Comparison of ENCODE assay signal across 8 cellular contexts in the genomic region with DNA sequence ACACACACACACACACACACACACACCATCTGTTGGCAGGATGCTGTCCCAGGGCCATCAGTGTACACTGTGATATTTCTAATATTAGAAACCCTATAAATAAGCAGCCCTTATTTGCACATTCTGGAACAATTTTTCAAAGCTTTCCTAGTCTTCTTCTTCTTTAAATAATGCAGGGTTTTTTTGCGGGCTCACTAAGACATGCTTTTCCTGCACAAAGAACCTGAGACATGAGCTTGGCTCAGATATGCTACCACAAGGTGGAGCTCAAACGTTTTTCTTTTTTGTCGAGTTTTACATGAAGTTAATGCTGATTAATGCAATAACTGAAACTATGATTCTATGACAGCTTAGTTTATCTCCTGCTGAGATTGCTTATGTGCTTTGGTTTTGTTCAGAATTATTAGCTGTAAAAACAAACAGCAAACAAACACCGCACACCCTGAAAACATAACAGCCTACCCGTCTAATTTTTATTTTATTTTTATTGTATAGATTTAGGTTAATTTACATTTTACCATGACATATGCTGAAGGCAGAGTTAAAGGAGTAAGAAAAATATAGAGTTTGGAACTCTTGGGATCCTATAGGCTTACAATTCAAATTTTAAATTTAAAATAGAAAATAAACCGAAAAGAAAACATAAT.
DNase-seq lines count a peak whose midpoint lies in the region; ATAC-seq, FAIRE-seq and TF ChIP-seq lines count a peak whose summit lies in the region.

No MANE protein-coding gene starts in this region.

- intact Hi-C loops in Calu3 (cut with micrococcal nuclease; ENCODE audit: unreplicated experiment) = loop anchor here (1.0 to 5.0 kb wide), 3 partner anchors 165 to 323 kb away; no protein-coding TSS in a partner anchor

- H3K4me1 Mint-ChIP-seq in Calu3 (ENCODE audit: low read depth, unreplicated experiment) (peaks cover 23% of the 10 kb centered on the region), T-cell (no peaks in the 10 kb centered on the region)

- ATAC-seq in T-cell (replicated peaks in 1 of 4) (no peak), GM19035 (IDR thresholded peaks at IDR 0.05; ENCODE audit: unreplicated experiment) (no peak)

- CTCF ChIA-PET in Calu3 (lab: Charles Lee) = interaction anchor here (0.6 to 2.5 kb wide), 11 partner anchors 11 to 490 kb away, joined by 3 to 9 read pairs (median 5); no protein-coding TSS in a partner anchor
- CTCF ChIA-PET in T-cell (lab: Charles Lee) = interaction anchor here in 1 of 2 donors (1.0 kb wide), 1 partner anchor 166 kb away, joined by 5 read pairs; no protein-coding TSS in a partner anchor

- H3K4me3 Mint-ChIP-seq in Calu3 (ENCODE audit: low read depth, unreplicated experiment) (no peak overlapping the region), T-cell (no peak overlapping the region)

- H3K36me3 Mint-ChIP-seq in Calu3 (ENCODE audit: insufficient read depth, unreplicated experiment) (no peaks in the 10 kb centered on the region), T-cell (no peaks in the 10 kb centered on the region)

- H3K27me3 Mint-ChIP-seq in Calu3 (ENCODE audit: unreplicated experiment) = no peaks in the 10 kb centered on the region
- H3K27me3 Mint-ChIP-seq in T-cell = no peaks in the 10 kb centered on the region

- H3K9me3 Mint-ChIP-seq in Calu3 (ENCODE audit: low read depth, unreplicated experiment) = no peaks in the 10 kb centered on the region
- H3K9me3 Mint-ChIP-seq in T-cell = no peaks in the 10 kb centered on the region

- no peak overlapping the region for H3K27ac Mint-ChIP-seq in Calu3 (ENCODE audit: unreplicated experiment)
- no peak overlapping the region for H3K27ac Mint-ChIP-seq in T-cell

- peak; percentile 45 for DNase-seq in Calu3
- DNase-seq in GM19239 (ENCODE audit: insufficient read length, low spot score) = no peak
- peak; percentile 66 for DNase-seq in NCI-H748 (lab: John Stamatoyannopoulos, UW; ENCODE audit: unreplicated experiment)
- DNase-seq in dedifferentiated amniotic fluid mesenchymal stem cell (ENCODE audit: extremely low spot score) = peak; percentile 81
- DNase-seq in lung microvascular endothelial cell (ENCODE audit: low read depth in 2 of 2) = peak; percentile 70 to 74
- no peak for DNase-seq in T-cell
- DNase-seq in NCI-H187 treated with DMSO at 0.1 percent for 48 hours (lab: John Stamatoyannopoulos, UW) = no peak

- FAIRE-seq in GM19239 (lab: Jason Lieb, UNC) = peak; percentile 62

- TF ChIP-seq CTCF in Calu3 (IDR thresholded peaks at IDR 0.05; ENCODE audit: unreplicated experiment) = no peak

- BruUV-seq in Calu3 (replicated peaks; lab: Mats Ljungman, UMichigan) = no TSS peak

- POLR2A ChIA-PET in T-cell (lab: Charles Lee) = no interaction called here

Comparison
In these comparisons a context has a peak if more than half of its experiments do, and no peak if none do; other contexts are left out.
1. DNase-seq: peak in Calu3 (single experiment), NCI-H748 (single experiment), dedifferentiated amniotic fluid mesenchymal stem cell (single experiment) and lung microvascular endothelial cell (2 of 2); none in GM19239 (single experiment), T-cell (0 of 34) and NCI-H187 treated with DMSO at 0.1 percent for 48 hours (single experiment).